Comparison of ENCODE assay signal across 2 cellular contexts in the genomic region with DNA sequence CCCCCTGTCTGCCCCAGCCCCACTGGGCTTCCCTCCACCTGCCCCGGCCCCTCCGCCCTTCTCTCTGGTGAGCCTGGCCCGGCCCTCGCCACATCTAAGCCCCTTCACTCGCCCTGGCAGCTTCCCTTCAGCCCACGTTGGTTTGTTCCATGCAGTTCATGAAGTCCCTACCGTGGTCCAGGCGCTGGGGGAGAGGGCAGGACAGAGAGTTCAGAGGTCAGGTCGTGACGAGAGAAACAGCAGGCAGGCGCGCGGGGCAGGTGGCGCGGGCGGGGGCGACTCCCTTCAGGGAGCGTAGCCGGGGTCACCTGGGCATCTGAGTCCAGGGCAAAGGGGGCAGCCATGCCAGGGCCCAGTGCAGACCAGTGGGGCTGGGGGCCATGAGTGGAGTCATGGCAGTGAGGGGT.
TF ChIP-seq lines count a peak whose summit lies in the region.

No MANE protein-coding gene starts in this region.

TF ChIP-seq in HepG2, 621 proteins besides CTCF, POLR2A, EP300 and RAD21:
- TF ChIP-seq AGO2 (optimal IDR thresholded peaks at IDR 0.05; ENCODE audit: low read depth, low read length), result peak; percentile 36
- no peak for TF ChIP-seq SP2 (CRISPR knock-in tag; IDR thresholded peaks at IDR 0.05)
- TF ChIP-seq ZFYVE20 (CRISPR knock-in tag; IDR thresholded peaks at IDR 0.05; ENCODE audit: borderline replicate concordance, low read depth), result no peak
- TF ChIP-seq BORCS8-MEF2B (CRISPR knock-in tag; IDR thresholded peaks at IDR 0.05), result no peak
- TF ChIP-seq, protein P1, sequence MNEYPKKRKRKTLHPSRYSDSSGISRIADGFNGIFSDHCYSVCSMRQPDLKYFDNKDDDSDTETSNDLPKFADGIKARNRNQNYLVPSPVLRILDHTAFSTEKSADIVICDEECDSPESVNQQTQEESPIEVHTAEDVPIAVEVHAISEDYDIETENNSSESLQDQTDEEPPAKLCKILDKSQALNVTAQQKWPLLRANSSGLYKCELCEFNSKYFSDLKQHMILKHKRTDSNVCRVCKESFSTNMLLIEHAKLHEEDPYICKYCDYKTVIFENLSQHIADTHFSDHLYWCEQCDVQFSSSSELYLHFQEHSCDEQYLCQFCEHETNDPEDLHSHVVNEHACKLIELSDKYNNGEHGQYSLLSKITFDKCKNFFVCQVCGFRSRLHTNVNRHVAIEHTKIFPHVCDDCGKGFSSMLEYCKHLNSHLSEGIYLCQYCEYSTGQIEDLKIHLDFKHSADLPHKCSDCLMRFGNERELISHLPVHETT (CRISPR knock-in tag; conservative IDR thresholded peaks at IDR 0.05), result no peak
- no peak for TF ChIP-seq ZNF7 (CRISPR knock-in tag; IDR thresholded peaks at IDR 0.05)
- TF ChIP-seq ONECUT2 (CRISPR knock-in tag; IDR thresholded peaks at IDR 0.05), result no peak
- TF ChIP-seq, protein P2, sequence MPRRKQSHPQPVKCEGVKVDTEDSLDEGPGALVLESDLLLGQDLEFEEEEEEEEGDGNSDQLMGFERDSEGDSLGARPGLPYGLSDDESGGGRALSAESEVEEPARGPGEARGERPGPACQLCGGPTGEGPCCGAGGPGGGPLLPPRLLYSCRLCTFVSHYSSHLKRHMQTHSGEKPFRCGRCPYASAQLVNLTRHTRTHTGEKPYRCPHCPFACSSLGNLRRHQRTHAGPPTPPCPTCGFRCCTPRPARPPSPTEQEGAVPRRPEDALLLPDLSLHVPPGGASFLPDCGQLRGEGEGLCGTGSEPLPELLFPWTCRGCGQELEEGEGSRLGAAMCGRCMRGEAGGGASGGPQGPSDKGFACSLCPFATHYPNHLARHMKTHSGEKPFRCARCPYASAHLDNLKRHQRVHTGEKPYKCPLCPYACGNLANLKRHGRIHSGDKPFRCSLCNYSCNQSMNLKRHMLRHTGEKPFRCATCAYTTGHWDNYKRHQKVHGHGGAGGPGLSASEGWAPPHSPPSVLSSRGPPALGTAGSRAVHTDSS (CRISPR knock-in tag; conservative IDR thresholded peaks at IDR 0.05), result no peak
- no peak for TF ChIP-seq ZNF30 (CRISPR knock-in tag; IDR thresholded peaks at IDR 0.05)
- 0 out of 2 replicates have a peak, but pooled peaks have one; percentile 30 for TF ChIP-seq RBFOX2 (IDR thresholded peaks at IDR 0.05; ENCODE audit: low read depth, low read length)
- no peak for TF ChIP-seq HNRNPK (IDR thresholded peaks at IDR 0.05; ENCODE audit: low read depth, low read length, poor library complexity, severe bottlenecking)
- TF ChIP-seq, protein P3, sequence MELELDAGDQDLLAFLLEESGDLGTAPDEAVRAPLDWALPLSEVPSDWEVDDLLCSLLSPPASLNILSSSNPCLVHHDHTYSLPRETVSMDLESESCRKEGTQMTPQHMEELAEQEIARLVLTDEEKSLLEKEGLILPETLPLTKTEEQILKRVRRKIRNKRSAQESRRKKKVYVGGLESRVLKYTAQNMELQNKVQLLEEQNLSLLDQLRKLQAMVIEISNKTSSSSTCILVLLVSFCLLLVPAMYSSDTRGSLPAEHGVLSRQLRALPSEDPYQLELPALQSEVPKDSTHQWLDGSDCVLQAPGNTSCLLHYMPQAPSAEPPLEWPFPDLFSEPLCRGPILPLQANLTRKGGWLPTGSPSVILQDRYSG (CRISPR knock-in tag; IDR thresholded peaks at IDR 0.05), result no peak
- TF ChIP-seq CENPT (CRISPR knock-in tag; IDR thresholded peaks at IDR 0.05; ENCODE audit: low read depth), result no peak

TF ChIP-seq in SK-N-SH treated with all-trans-retinoic acid at 6 μM for 48 hours, 23 proteins besides CTCF, POLR2A, EP300 and RAD21:
- TF ChIP-seq TCF4 (CRISPR knock-in tag; IDR thresholded peaks at IDR 0.05; ENCODE audit: borderline replicate concordance) (no peak), OSR1 (CRISPR knock-in tag; IDR thresholded peaks at IDR 0.05) (no peak), PPARA (CRISPR knock-in tag; IDR thresholded peaks at IDR 0.05; ENCODE audit: borderline replicate concordance) (no peak), SNAI2 (CRISPR knock-in tag; IDR thresholded peaks at IDR 0.05) (no peak), ZFP30 (CRISPR knock-in tag; IDR thresholded peaks at IDR 0.05) (no peak)
